In genomic region chr17:47315451-47316266, GRCh38 we compare ENCODE assay signal across 8 cellular contexts. TPM values are rescaled to one million over a fixed set of nuclear protein-coding genes. Genes with fewer than 3 reads are reported as not detected.
DNase-seq lines count a peak whose midpoint lies in the region; ATAC-seq, FAIRE-seq and TF ChIP-seq lines count a peak whose summit lies in the region.

No MANE protein-coding gene starts in this region.

- ATAC-seq in HG02759 (IDR thresholded peaks at IDR 0.05; ENCODE audit: unreplicated experiment) = peak; percentile 53
- peak; percentile 57 for ATAC-seq in activated CD8-positive, alpha-beta T cell treated with anti-CD3 and anti-CD28 coated beads, Interleukin-2, amount 10 ng/mL, durations not matched to agents 7 days and 5 days
- no peak for ATAC-seq in HG03159 (IDR thresholded peaks at IDR 0.05; ENCODE audit: unreplicated experiment)
- no peak for ATAC-seq in GM19455 (IDR thresholded peaks at IDR 0.05; ENCODE audit: unreplicated experiment)

- DNase-seq in D721Med (ENCODE audit: insufficient read length, low spot score) (peak; percentile 31), NCI-H460 (ENCODE audit: extremely low read depth, low read depth) (peak; percentile 60), globus pallidus (ENCODE audit: low spot score) (peak; percentile 60), ovary (peak in 2 of 5 donors; percentile 14 to 55)
- peak; percentile 57 for DNase-seq in activated CD8-positive, alpha-beta T cell treated with anti-CD3 and anti-CD28 coated beads, Interleukin-2, amount 10 ng/mL, durations not matched to agents 7 days and 5 days

- no peak for TF ChIP-seq POLR2A in ovary (IDR thresholded peaks at IDR 0.05)

- H3K27ac ChIP-seq in ovary = no peak overlapping the region

- H3K36me3 ChIP-seq in ovary = no peaks in the 10 kb centered on the region

- H3K36me3 Mint-ChIP-seq in activated CD8-positive, alpha-beta T cell treated with anti-CD3 and anti-CD28 coated beads, Interleukin-2, amount 10 ng/mL, durations not matched to agents 7 days and 5 days (ENCODE audit: low read depth) = no peaks in the 10 kb centered on the region

- no peak overlapping the region for H3K4me3 ChIP-seq in ovary

- H3K4me1 Mint-ChIP-seq in activated CD8-positive, alpha-beta T cell treated with anti-CD3 and anti-CD28 coated beads, Interleukin-2, amount 10 ng/mL, durations not matched to agents 7 days and 5 days (ENCODE audit: low read depth) = no peaks in the 10 kb centered on the region

- POLR2A ChIA-PET in activated CD8-positive, alpha-beta T cell treated with anti-CD3 and anti-CD28 coated beads, Interleukin-2, amount 10 ng/mL, durations not matched to agents 7 days and 5 days (lab: Charles Lee) = interaction anchor here (0.6 kb wide), 1 partner anchor 364 kb away, joined by 3 read pairs; no protein-coding TSS in a partner anchor

- WGBS in ovary, 3 donors = 14 to 17% (median 17%) methylated on average over 7 of the region's 7 CpGs

- TF ChIP-seq EP300 in ovary (IDR thresholded peaks at IDR 0.05) = no peak

- peak; percentile 92 for FAIRE-seq in D721Med (lab: Jason Lieb, UNC)

- H3K4me1 ChIP-seq in ovary (ENCODE audit: insufficient read depth) = no peaks in the 10 kb centered on the region

- peaks cover 9% of the 10 kb centered on the region for H3K27me3 Mint-ChIP-seq in activated CD8-positive, alpha-beta T cell treated with anti-CD3 and anti-CD28 coated beads, Interleukin-2, amount 10 ng/mL, durations not matched to agents 7 days and 5 days (ENCODE audit: low read depth)

- no peaks in the 10 kb centered on the region for H3K9me3 ChIP-seq in ovary

- no peak overlapping the region for H3K27ac Mint-ChIP-seq in activated CD8-positive, alpha-beta T cell treated with anti-CD3 and anti-CD28 coated beads, Interleukin-2, amount 10 ng/mL, durations not matched to agents 7 days and 5 days

- H3K27me3 ChIP-seq in ovary = no peaks in the 10 kb centered on the region

- no peaks in the 10 kb centered on the region for H3K9me3 Mint-ChIP-seq in activated CD8-positive, alpha-beta T cell treated with anti-CD3 and anti-CD28 coated beads, Interleukin-2, amount 10 ng/mL, durations not matched to agents 7 days and 5 days (ENCODE audit: insufficient read depth)

- H3K4me3 Mint-ChIP-seq in activated CD8-positive, alpha-beta T cell treated with anti-CD3 and anti-CD28 coated beads, Interleukin-2, amount 10 ng/mL, durations not matched to agents 7 days and 5 days = no peak overlapping the region

- CTCF ChIA-PET in activated CD8-positive, alpha-beta T cell treated with anti-CD3 and anti-CD28 coated beads, Interleukin-2, amount 10 ng/mL, durations not matched to agents 7 days and 5 days (lab: Charles Lee) = interaction anchor here (0.6 to 4.0 kb wide), 30 partner anchors 15 to 374 kb away, joined by 3 to 36 read pairs (median 4); partner anchors contain the start of genes CDC27 and MYL4

- TF ChIP-seq CTCF in D721Med (IDR thresholded peaks at IDR 0.05; ENCODE audit: insufficient read depth, missing control alignments) (peak; percentile 99), ovary (IDR thresholded peaks at IDR 0.05) (peak; percentile 39 to 90 (median 87))

- intact Hi-C loops in ovary (cut with DNase I) = loop anchor here in 3 of 4 donors (2.0 to 5.0 kb wide), 3 partner anchors 85 to 88 kb away; no protein-coding TSS in a partner anchor

RNA-seq across cellular contexts. Expression of gene EFCAB13, which starts 8.1 kb away (rescaled TPM):
- total RNA-seq in NCI-H460 (2014; rRNA removed; shearing (Covaris generic)) = 3.3 and 4.7 TPM in 2 replicates
- 0.14 and 0.17 TPM in 2 replicates for polyA plus RNA-seq in NCI-H460 (2014; cell fraction: nucleus; rRNA removed)
- total RNA-seq in activated CD8-positive, alpha-beta T cell treated with anti-CD3 and anti-CD28 coated beads, Interleukin-2, amount 10 ng/mL, durations not matched to agents 7 days and 5 days = 1 to 10 TPM; 4.4 to 4.6 TPM
- 10 to 100 TPM in 1 of 7 donors, 1 to 10 TPM in 6; 6.4 to 11.5 (median 9.3) TPM for total RNA-seq in ovary
- 1 to 10 TPM; 3.2 to 9.1 TPM for polyA plus RNA-seq in ovary

Comparison
In these comparisons a context has a peak if more than half of its experiments do, and no peak if none do; other contexts are left out.
1. ATAC-seq: peak in HG02759 (single experiment) and activated CD8-positive, alpha-beta T cell treated with anti-CD3 and anti-CD28 coated beads, Interleukin-2, amount 10 ng/mL, durations not matched to agents 7 days and 5 days (single experiment); none in HG03159 (single experiment) and GM19455 (single experiment).